ENCODE assay signal across 8 cellular contexts in the genomic region with DNA sequence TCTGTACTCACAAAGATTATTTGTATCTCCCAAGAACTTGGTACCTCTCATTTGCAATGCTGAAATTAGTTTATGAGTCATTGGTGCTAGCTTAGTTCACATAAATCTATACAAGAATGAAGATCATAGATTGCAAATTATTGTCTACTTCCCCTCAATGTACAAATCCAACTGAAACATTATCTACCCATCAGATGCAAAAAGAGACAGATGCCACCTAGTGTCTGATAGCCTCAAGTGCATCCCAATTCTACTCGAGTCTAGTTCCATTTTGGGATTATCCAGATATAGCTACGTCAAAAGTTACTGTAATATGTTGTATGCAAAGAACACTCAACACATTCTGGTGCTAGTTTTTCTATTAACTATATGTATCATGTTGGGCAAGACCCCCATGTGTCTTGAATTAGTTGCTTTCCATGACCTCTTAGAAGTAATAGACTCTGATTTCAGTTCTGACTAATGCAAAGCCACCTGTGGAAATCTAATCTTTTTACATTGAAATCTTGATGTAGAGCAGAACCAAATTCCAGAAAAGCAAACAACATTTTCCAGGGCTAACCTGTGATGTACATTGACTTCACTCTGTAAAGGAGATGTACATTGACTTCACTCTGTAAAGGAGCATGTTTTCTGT.
DNase-seq lines count a peak whose midpoint lies in the region; ATAC-seq and TF ChIP-seq lines count a peak whose summit lies in the region.

No MANE protein-coding gene starts in this region.

- H3K27me3 Mint-ChIP-seq in stimulated activated naive CD8-positive, alpha-beta T cell treated with anti-CD3 and anti-CD28 coated beads, Interleukin-15, amount 100 ng/mL, for 72 hours, result peaks cover 9% of the 10 kb centered on the region

- no peak overlapping the region for H3K27ac Mint-ChIP-seq in stimulated activated naive CD8-positive, alpha-beta T cell treated with anti-CD3 and anti-CD28 coated beads, Interleukin-15, amount 100 ng/mL, for 72 hours

- peak; percentile 17 to 79 (median 58) for TF ChIP-seq CTCF in ascending aorta (IDR thresholded peaks at IDR 0.05)

- no peaks in the 10 kb centered on the region for H3K4me1 Mint-ChIP-seq in stimulated activated naive CD8-positive, alpha-beta T cell treated with anti-CD3 and anti-CD28 coated beads, Interleukin-15, amount 100 ng/mL, for 72 hours

- intact Hi-C loops in ascending aorta (cut with DNase I), result loop anchor here (5.0 kb wide), 1 partner anchor 1454 kb away; no protein-coding TSS in a partner anchor

- no peaks in the 10 kb centered on the region for H3K9me3 Mint-ChIP-seq in stimulated activated naive CD8-positive, alpha-beta T cell treated with anti-CD3 and anti-CD28 coated beads, Interleukin-15, amount 100 ng/mL, for 72 hours

- ATAC-seq in GM19372 (IDR thresholded peaks at IDR 0.05; ENCODE audit: low read depth, unreplicated experiment) (peak; percentile 92), HG03175 (IDR thresholded peaks at IDR 0.05; ENCODE audit: unreplicated experiment) (peak; percentile 93)
- peak; percentile 49 for ATAC-seq in stimulated activated naive CD8-positive, alpha-beta T cell treated with anti-CD3 and anti-CD28 coated beads, Interleukin-15, amount 100 ng/mL, for 72 hours

- H3K27me3 ChIP-seq in ascending aorta, result no peaks in the 10 kb centered on the region

- DNase-seq in NCI-H187 treated with DMSO at 0.1 percent for 48 hours (lab: John Stamatoyannopoulos, UW), result peak; percentile 5
- DNase-seq in NCI-H187 (lab: John Stamatoyannopoulos, UW), result no peak
- DNase-seq in NCI-H526 treated with DMSO at 0.1 percent for 48 hours (lab: John Stamatoyannopoulos, UW), result peak; percentile 22
- no peak for DNase-seq in ascending aorta (ENCODE audit: low spot score in 2 of 2)
- DNase-seq in iPS-NIHi11 (ENCODE audit: low spot score), result peak; percentile 39
- peak; percentile 10 to 17 for DNase-seq in stimulated activated naive CD8-positive, alpha-beta T cell treated with anti-CD3 and anti-CD28 coated beads, Interleukin-15, amount 100 ng/mL, for 72 hours

- no peaks in the 10 kb centered on the region for H3K4me1 ChIP-seq in ascending aorta

- H3K4me3 ChIP-seq in ascending aorta, result no peak overlapping the region

- no peaks in the 10 kb centered on the region for H3K36me3 ChIP-seq in ascending aorta

- H3K27ac ChIP-seq in ascending aorta, result no peak overlapping the region

- no peaks in the 10 kb centered on the region for H3K9me3 ChIP-seq in ascending aorta

- H3K4me3 Mint-ChIP-seq in stimulated activated naive CD8-positive, alpha-beta T cell treated with anti-CD3 and anti-CD28 coated beads, Interleukin-15, amount 100 ng/mL, for 72 hours, result no peak overlapping the region

Comparison
In these comparisons a context has a peak if more than half of its experiments do, and no peak if none do; other contexts are left out.
1. DNase-seq: peak in NCI-H187 treated with DMSO at 0.1 percent for 48 hours (single experiment), NCI-H526 treated with DMSO at 0.1 percent for 48 hours (single experiment), iPS-NIHi11 (single experiment) and stimulated activated naive CD8-positive, alpha-beta T cell treated with anti-CD3 and anti-CD28 coated beads, Interleukin-15, amount 100 ng/mL, for 72 hours (2 of 2); none in NCI-H187 (0 of 2) and ascending aorta (0 of 2).
2. Peak in every context shown above with its lines, with median percentiles within 50 percentile points of each other: ATAC-seq.